1 cellular context compared by ENCODE assay signal in the genomic region with DNA sequence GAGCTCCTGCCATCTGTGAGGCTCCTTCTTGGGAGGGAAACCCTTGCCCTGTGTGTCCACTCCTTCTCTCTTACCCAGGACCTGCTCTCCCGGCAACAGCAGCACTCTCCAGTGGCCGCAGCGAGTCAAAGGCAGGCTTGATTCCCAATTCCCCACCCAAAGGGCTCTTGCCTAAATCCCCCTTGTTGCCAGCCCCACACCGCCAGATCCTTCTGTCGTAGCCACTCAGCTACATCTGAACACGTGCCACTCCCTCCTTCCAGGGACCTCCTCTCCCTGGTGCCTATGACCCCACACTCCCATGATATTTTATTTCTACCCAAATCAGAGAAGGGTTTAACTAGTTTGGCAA.
TF ChIP-seq lines count a peak whose summit lies in the region.

No MANE protein-coding gene starts in this region.

TF ChIP-seq in GM23338, 12 proteins besides CTCF, POLR2A, EP300 and RAD21 (continued from another document):
- TF ChIP-seq, protein P1, sequence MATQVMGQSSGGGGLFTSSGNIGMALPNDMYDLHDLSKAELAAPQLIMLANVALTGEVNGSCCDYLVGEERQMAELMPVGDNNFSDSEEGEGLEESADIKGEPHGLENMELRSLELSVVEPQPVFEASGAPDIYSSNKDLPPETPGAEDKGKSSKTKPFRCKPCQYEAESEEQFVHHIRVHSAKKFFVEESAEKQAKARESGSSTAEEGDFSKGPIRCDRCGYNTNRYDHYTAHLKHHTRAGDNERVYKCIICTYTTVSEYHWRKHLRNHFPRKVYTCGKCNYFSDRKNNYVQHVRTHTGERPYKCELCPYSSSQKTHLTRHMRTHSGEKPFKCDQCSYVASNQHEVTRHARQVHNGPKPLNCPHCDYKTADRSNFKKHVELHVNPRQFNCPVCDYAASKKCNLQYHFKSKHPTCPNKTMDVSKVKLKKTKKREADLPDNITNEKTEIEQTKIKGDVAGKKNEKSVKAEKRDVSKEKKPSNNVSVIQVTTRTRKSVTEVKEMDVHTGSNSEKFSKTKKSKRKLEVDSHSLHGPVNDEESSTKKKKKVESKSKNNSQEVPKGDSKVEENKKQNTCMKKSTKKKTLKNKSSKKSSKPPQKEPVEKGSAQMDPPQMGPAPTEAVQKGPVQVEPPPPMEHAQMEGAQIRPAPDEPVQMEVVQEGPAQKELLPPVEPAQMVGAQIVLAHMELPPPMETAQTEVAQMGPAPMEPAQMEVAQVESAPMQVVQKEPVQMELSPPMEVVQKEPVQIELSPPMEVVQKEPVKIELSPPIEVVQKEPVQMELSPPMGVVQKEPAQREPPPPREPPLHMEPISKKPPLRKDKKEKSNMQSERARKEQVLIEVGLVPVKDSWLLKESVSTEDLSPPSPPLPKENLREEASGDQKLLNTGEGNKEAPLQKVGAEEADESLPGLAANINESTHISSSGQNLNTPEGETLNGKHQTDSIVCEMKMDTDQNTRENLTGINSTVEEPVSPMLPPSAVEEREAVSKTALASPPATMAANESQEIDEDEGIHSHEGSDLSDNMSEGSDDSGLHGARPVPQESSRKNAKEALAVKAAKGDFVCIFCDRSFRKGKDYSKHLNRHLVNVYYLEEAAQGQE (IDR thresholded peaks at IDR 0.05; ENCODE audit: unreplicated experiment): no peak
- no peak for TF ChIP-seq NANOG (IDR thresholded peaks at IDR 0.05; ENCODE audit: borderline replicate concordance)
- TF ChIP-seq, protein P2, sequence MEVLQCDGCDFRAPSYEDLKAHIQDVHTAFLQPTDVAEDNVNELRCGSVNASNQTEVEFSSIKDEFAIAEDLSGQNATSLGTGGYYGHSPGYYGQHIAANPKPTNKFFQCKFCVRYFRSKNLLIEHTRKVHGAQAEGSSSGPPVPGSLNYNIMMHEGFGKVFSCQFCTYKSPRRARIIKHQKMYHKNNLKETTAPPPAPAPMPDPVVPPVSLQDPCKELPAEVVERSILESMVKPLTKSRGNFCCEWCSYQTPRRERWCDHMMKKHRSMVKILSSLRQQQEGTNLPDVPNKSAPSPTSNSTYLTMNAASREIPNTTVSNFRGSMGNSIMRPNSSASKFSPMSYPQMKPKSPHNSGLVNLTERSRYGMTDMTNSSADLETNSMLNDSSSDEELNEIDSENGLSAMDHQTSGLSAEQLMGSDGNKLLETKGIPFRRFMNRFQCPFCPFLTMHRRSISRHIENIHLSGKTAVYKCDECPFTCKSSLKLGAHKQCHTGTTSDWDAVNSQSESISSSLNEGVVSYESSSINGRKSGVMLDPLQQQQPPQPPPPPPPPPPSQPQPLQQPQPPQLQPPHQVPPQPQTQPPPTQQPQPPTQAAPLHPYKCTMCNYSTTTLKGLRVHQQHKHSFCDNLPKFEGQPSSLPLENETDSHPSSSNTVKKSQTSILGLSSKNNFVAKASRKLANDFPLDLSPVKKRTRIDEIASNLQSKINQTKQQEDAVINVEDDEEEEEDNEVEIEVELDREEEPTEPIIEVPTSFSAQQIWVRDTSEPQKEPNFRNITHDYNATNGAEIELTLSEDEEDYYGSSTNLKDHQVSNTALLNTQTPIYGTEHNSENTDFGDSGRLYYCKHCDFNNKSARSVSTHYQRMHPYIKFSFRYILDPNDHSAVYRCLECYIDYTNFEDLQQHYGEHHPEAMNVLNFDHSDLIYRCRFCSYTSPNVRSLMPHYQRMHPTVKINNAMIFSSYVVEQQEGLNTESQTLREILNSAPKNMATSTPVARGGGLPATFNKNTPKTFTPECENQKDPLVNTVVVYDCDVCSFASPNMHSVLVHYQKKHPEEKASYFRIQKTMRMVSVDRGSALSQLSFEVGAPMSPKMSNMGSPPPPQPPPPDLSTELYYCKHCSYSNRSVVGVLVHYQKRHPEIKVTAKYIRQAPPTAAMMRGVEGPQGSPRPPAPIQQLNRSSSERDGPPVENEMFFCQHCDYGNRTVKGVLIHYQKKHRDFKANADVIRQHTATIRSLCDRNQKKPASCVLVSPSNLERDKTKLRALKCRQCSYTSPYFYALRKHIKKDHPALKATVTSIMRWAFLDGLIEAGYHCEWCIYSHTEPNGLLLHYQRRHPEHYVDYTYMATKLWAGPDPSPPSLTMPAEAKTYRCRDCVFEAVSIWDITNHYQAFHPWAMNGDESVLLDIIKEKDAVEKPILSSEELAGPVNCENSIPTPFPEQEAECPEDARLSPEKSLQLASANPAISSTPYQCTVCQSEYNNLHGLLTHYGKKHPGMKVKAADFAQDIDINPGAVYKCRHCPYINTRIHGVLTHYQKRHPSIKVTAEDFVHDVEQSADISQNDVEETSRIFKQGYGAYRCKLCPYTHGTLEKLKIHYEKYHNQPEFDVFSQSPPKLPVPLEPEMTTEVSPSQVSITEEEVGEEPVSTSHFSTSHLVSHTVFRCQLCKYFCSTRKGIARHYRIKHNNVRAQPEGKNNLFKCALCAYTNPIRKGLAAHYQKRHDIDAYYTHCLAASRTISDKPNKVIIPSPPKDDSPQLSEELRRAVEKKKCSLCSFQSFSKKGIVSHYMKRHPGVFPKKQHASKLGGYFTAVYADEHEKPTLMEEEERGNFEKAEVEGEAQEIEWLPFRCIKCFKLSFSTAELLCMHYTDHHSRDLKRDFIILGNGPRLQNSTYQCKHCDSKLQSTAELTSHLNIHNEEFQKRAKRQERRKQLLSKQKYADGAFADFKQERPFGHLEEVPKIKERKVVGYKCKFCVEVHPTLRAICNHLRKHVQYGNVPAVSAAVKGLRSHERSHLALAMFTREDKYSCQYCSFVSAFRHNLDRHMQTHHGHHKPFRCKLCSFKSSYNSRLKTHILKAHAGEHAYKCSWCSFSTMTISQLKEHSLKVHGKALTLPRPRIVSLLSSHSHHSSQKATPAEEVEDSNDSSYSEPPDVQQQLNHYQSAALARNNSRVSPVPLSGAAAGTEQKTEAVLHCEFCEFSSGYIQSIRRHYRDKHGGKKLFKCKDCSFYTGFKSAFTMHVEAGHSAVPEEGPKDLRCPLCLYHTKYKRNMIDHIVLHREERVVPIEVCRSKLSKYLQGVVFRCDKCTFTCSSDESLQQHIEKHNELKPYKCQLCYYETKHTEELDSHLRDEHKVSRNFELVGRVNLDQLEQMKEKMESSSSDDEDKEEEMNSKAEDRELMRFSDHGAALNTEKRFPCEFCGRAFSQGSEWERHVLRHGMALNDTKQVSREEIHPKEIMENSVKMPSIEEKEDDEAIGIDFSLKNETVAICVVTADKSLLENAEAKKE (CRISPR knock-in tag; IDR thresholded peaks at IDR 0.05): no peak
- TF ChIP-seq EZH2 (IDR thresholded peaks at IDR 0.05; ENCODE audit: low read depth, unreplicated experiment): no peak
- TF ChIP-seq JUNB (IDR thresholded peaks at IDR 0.05; ENCODE audit: unreplicated experiment): no peak
